Comparison of ENCODE assay signal across 30 cellular contexts in the genomic region with DNA sequence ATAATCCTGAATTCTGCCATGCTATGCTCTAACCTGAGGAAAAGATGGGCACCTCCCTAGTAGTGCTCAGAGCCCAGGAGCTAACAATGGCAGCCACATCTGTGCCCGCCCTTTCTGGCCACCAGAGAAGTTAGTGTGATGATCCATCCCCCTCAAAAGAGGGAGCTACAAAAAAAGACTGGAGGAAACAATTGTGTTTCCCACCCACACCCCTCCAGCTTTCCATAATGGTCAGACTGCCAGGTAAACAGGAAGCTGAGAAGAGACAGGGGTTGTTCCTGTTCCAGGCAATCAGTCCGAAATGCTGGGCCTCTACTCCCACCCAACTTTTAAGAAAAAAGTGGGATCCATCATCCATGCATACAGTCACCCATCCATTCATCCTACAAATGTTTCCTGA. TPM values are rescaled to one million over a fixed set of nuclear protein-coding genes. Genes with fewer than 3 reads are reported as not detected.
DNase-seq lines count a peak whose midpoint lies in the region; ATAC-seq, FAIRE-seq and TF ChIP-seq lines count a peak whose summit lies in the region.
"Had no signal": no experiment of that assay in that cellular context is flagged by ENCODE, and none has a peak within 500 bp of the region (broad histone marks: within the 10 kb centered on the region; RNA-seq: fewer than 3 reads in every experiment).

No MANE protein-coding gene starts in this region.

- H3K4me3 Mint-ChIP-seq in GM23338: peak overlapping the region; percentile 70; the same call in 2 of the 3 replicates
- H3K4me3 Mint-ChIP-seq in neural crest cell: peak overlapping the region; percentile 79
- H3K4me3 Mint-ChIP-seq in activated CD4-positive, alpha-beta T cell treated with anti-CD3 and anti-CD28 coated beads for 36 hours: no peak overlapping the region
- no peak overlapping the region; a peak in 1 of 5 replicates for H3K4me3 Mint-ChIP-seq in H9
- H3K4me3 Mint-ChIP-seq: activated CD8-positive, alpha-beta T cell treated with anti-CD3 and anti-CD28 coated beads, Interleukin-2, amount 10 ng/mL, durations not matched to agents 7 days and 5 days; activated T-helper 17 cell treated with anti-CD3 and anti-CD28 coated beads, Interleukin-2, amount 50 U/mL, for 72 hours; stimulated activated memory B cell treated with anti-CD40 and anti-IgM and Interleukin-4, amounts not matched to agents 10 μg/mL and 1 μg/mL and 100 μg/mL, for 72 hours had no signal

- H4K20me1 ChIP-seq in GM23338 (replicated peaks; ENCODE audit: insufficient read depth) (peaks cover 25% of the 10 kb centered on the region), H9 (ENCODE audit: control insufficient read depth, insufficient read depth, insufficient read length) (no peaks in the 10 kb centered on the region)

- H3K9me3 Mint-ChIP-seq in GM23338 (no peaks in the 10 kb centered on the region; the same call in 2 of the 3 replicates), neural crest cell (no peaks in the 10 kb centered on the region), H9 (0 out of 5 replicates have a peak, but pooled peaks cover 0 to 4% of the 10 kb centered on the region in 2 experiments)
- no peaks in the 10 kb centered on the region for H3K9me3 Mint-ChIP-seq in activated CD4-positive, alpha-beta T cell treated with anti-CD3 and anti-CD28 coated beads for 36 hours (ENCODE audit: low read depth)
- H3K9me3 Mint-ChIP-seq: activated T-helper 17 cell treated with anti-CD3 and anti-CD28 coated beads, Interleukin-2, amount 50 U/mL, for 72 hours; brain; stimulated activated memory B cell treated with anti-CD40 and anti-IgM and Interleukin-4, amounts not matched to agents 10 μg/mL and 1 μg/mL and 100 μg/mL, for 72 hours had no signal

- H3K4ac ChIP-seq in H9 (ENCODE audit: low read depth, low read length): no peak overlapping the region

- peaks cover 11% of the 10 kb centered on the region for H3K27me3 ChIP-seq in GM23338 (ENCODE audit: insufficient read depth)
- no peaks in the 10 kb centered on the region; the same call in 1 of the 2 replicates for H3K27me3 ChIP-seq in H9 (ENCODE audit: insufficient read depth, low read length)
- no peaks in the 10 kb centered on the region for H3K27me3 ChIP-seq in small intestine (ENCODE audit: control insufficient read depth in 2 of 2, insufficient read depth in 2 of 2, low read length in 2 of 2)
- H3K27me3 ChIP-seq: dorsolateral prefrontal cortex, SJCRH30 had no signal

- no peak overlapping the region for H2BK5ac ChIP-seq in H9 (ENCODE audit: insufficient read length, low read length)

- TF ChIP-seq POLR2A in A549 (IDR thresholded peaks at IDR 0.05; ENCODE audit: low read length): no peak

- FAIRE-seq in A549 (lab: Jason Lieb, UNC): no peak
- no peak for FAIRE-seq in small intestine (lab: Jason Lieb, UNC)

- H3K56ac ChIP-seq in H9 (ENCODE audit: insufficient read length, low read depth, low read length): no peak overlapping the region

- H3K23me2 ChIP-seq in H9 (ENCODE audit: insufficient read length, low read depth, low read length, poor library complexity, severe bottlenecking): peaks cover 19% of the 10 kb centered on the region

- no peak overlapping the region for H3T11ph ChIP-seq in H9 (ENCODE audit: low read length)

- no peak overlapping the region for H4K5ac ChIP-seq in H9 (ENCODE audit: insufficient read length, low read depth, low read length)

- no peaks in the 10 kb centered on the region for H3K79me1 ChIP-seq in H9 (ENCODE audit: insufficient read depth, low read depth, low read length, poor library complexity, severe bottlenecking)

- H3K27ac Mint-ChIP-seq in GM23338 (0 out of 2 replicates have a peak overlapping the region, but pooled peaks have one; percentile 17), neural crest cell (ENCODE audit: unreplicated experiment) (no peak overlapping the region), H9 (no peak overlapping the region; a peak in 2 of 7 replicates)
- no peak overlapping the region for H3K27ac Mint-ChIP-seq in activated CD4-positive, alpha-beta T cell treated with anti-CD3 and anti-CD28 coated beads for 36 hours
- H3K27ac Mint-ChIP-seq: activated CD8-positive, alpha-beta T cell treated with anti-CD3 and anti-CD28 coated beads, Interleukin-2, amount 10 ng/mL, durations not matched to agents 7 days and 5 days; activated T-helper 17 cell treated with anti-CD3 and anti-CD28 coated beads, Interleukin-2, amount 50 U/mL, for 72 hours; brain; stimulated activated memory B cell treated with anti-CD40 and anti-IgM and Interleukin-4, amounts not matched to agents 10 μg/mL and 1 μg/mL and 100 μg/mL, for 72 hours had no signal

- no peak overlapping the region for H2BK15ac ChIP-seq in H9 (ENCODE audit: low read depth, low read length)

- no peak for ATAC-seq in A549
- ATAC-seq in GM23338: no peak
- ATAC-seq in activated CD4-positive, alpha-beta T cell treated with anti-CD3 and anti-CD28 coated beads for 36 hours: no peak
- ATAC-seq in GM18517 (IDR thresholded peaks at IDR 0.05; ENCODE audit: unreplicated experiment): no peak
- ATAC-seq: activated CD8-positive, alpha-beta T cell treated with anti-CD3 and anti-CD28 coated beads, Interleukin-2, amount 10 ng/mL, durations not matched to agents 7 days and 5 days; activated T-helper 17 cell treated with anti-CD3 and anti-CD28 coated beads, Interleukin-2, amount 50 U/mL, for 72 hours; left lobe of liver; stimulated activated memory B cell treated with anti-CD40 and anti-IgM and Interleukin-4, amounts not matched to agents 10 μg/mL and 1 μg/mL and 100 μg/mL, for 72 hours had no signal

- H3K9me2 ChIP-seq in GM23338 (ENCODE audit: insufficient read depth): no peaks in the 10 kb centered on the region; the same call in 1 of the 2 replicates

- H3K9me3 ChIP-seq in A549: no peaks in the 10 kb centered on the region
- H3K9me3 ChIP-seq in H9 (ENCODE audit: control insufficient read depth, low read depth, low read length): no peaks in the 10 kb centered on the region
- no peaks in the 10 kb centered on the region for H3K9me3 ChIP-seq in small intestine (ENCODE audit: control insufficient read depth, low read depth)
- H3K9me3 ChIP-seq: BLaER1, SJCRH30, thoracic aorta had no signal

- TF ChIP-seq RAD21 in A549 (conservative IDR thresholded peaks at IDR 0.05 in 1 of 2, IDR thresholded peaks at IDR 0.05 in 1 of 2): no peak

- TF ChIP-seq EP300 in A549 (IDR thresholded peaks at IDR 0.05): no peak

- 71% methylated on average over 2 of the region's 2 CpGs for WGBS in A549 (ENCODE audit: missing lambda C conversion rate)
- no CpG with 5 or more reads among the region's 2 CpGs for WGBS in H9 (ENCODE audit: extremely low coverage, insufficient read length, low lambda C conversion rate)
- WGBS in small intestine, 3 donors: 57 to 74% (median 73%) methylated on average over 2 of the region's 2 CpGs

- no peak overlapping the region for H2BK12ac ChIP-seq in H9 (ENCODE audit: insufficient read length, low read depth, low read length)

- H3K4me3 ChIP-seq in A549: peak overlapping the region; percentile 85
- H3K4me3 ChIP-seq in GM23338: peak overlapping the region; percentile 97
- H3K4me3 ChIP-seq in small intestine (ENCODE audit: low read depth in 1 of 2, low read length in 2 of 2): no peak overlapping the region
- H3K4me3 ChIP-seq: BLaER1, SJCRH30, thoracic aorta had no signal

- H2AK5ac ChIP-seq in H9 (ENCODE audit: insufficient read length, low read length): no peak overlapping the region

- no peak overlapping the region for H2BK120ac ChIP-seq in H9 (ENCODE audit: low read depth, low read length, poor library complexity, severe bottlenecking)

- H3K79me2 ChIP-seq in GM23338 (replicated peaks; ENCODE audit: insufficient read depth) (peaks cover 76% of the 10 kb centered on the region), H9 (ENCODE audit: insufficient read depth, low read length) (peaks cover 16% of the 10 kb centered on the region; the same call in 1 of the 2 replicates)

- POLR2A ChIA-PET in A549 (lab: Yijun Ruan, JAX): interaction anchor here (1.0 to 5.0 kb wide), 2 partner anchors 23 to 146 kb away, joined by 3 to 26 read pairs; partner anchors contain the start of gene RPL31
- POLR2A ChIA-PET in activated CD4-positive, alpha-beta T cell treated with anti-CD3 and anti-CD28 coated beads for 36 hours (lab: Charles Lee): no interaction called here

- H2AFZ ChIP-seq in GM23338 (no peak overlapping the region), H9 (ENCODE audit: low read length) (no peak overlapping the region)

- H3K4me1 Mint-ChIP-seq in GM23338: peaks cover 76% of the 10 kb centered on the region
- H3K4me1 Mint-ChIP-seq in neural crest cell: peaks cover 31% of the 10 kb centered on the region
- peaks cover 24% of the 10 kb centered on the region for H3K4me1 Mint-ChIP-seq in activated CD4-positive, alpha-beta T cell treated with anti-CD3 and anti-CD28 coated beads for 36 hours
- H3K4me1 Mint-ChIP-seq in H9: peaks cover 68 to 70% of the 10 kb centered on the region in 2 experiments

- CTCF ChIA-PET in A549 (lab: Yijun Ruan, JAX): interaction anchor here (0.7 to 3.7 kb wide), 7 partner anchors 9 to 135 kb away, joined by 3 to 25 read pairs (median 6); no protein-coding TSS in a partner anchor
- CTCF ChIA-PET in activated CD4-positive, alpha-beta T cell treated with anti-CD3 and anti-CD28 coated beads for 36 hours (lab: Charles Lee): interaction anchor here (0.5 to 1.3 kb wide), 3 partner anchors 58 to 135 kb away, joined by 3 to 4 read pairs (median 4); no protein-coding TSS in a partner anchor

- H3K14ac ChIP-seq in H9 (ENCODE audit: insufficient read depth, low read length): no peak overlapping the region

- no peak overlapping the region for H2BK20ac ChIP-seq in H9 (ENCODE audit: low read depth, low read length, poor library complexity, severe bottlenecking)

- peaks cover 11% of the 10 kb centered on the region for H3F3A ChIP-seq in GM23338 (replicated peaks; ENCODE audit: low read depth)

- H3K4me1 ChIP-seq in A549 (peaks cover 64% of the 10 kb centered on the region), GM23338 (ENCODE audit: insufficient read depth) (peaks cover 72% of the 10 kb centered on the region), H9 (ENCODE audit: insufficient read depth, low read length) (peaks cover 6% of the 10 kb centered on the region; the same call in 1 of the 2 replicates), small intestine (ENCODE audit: control insufficient read depth in 2 of 2, insufficient read depth in 1 of 2, low read depth in 1 of 2, low read length in 1 of 2) (peaks cover 0 to 3% of the 10 kb centered on the region in 2 donors)

- H3K36me3 ChIP-seq in GM23338 (ENCODE audit: insufficient read depth) (no peaks in the 10 kb centered on the region), small intestine (ENCODE audit: control insufficient read depth in 2 of 2, insufficient read depth in 2 of 2, low read length in 2 of 2) (no peaks in the 10 kb centered on the region)
- H3K36me3 ChIP-seq: BLaER1, SJCRH30, thoracic aorta had no signal

- no peak for TF ChIP-seq CTCF in A549 (IDR thresholded peaks at IDR 0.05)
- no peak for TF ChIP-seq CTCF in GM23338 (conservative IDR thresholded peaks at IDR 0.05; ENCODE audit: low read depth in 2 of 2)
- TF ChIP-seq CTCF in neural crest cell (conservative IDR thresholded peaks at IDR 0.05): no peak
- no peak for TF ChIP-seq CTCF in H9 (conservative IDR thresholded peaks at IDR 0.05)

- no peak overlapping the region for H3K9ac ChIP-seq in H9 (ENCODE audit: extremely low read depth, insufficient read length, low read length)
- H3K9ac ChIP-seq: BLaER1, KMS-11 had no signal

- H4K8ac ChIP-seq in H9 (replicated peaks; ENCODE audit: insufficient read length, low read depth, low read length): no peak overlapping the region

- H3K23ac ChIP-seq in H9 (ENCODE audit: insufficient read length, low read depth, low read length): no peak overlapping the region

- DNase-seq in A549 (ENCODE audit: low read depth in 1 of 2, low spot score in 1 of 2) (no peak), GM23338 (ENCODE audit: low spot score) (no peak), dermis microvascular lymphatic vessel endothelial cell (ENCODE audit: low read depth in 2 of 2) (peak; percentile 64 to 68), neural crest cell (ENCODE audit: low read depth, low spot score) (no peak), H9 (no peak), small intestine (no peak)
- DNase-seq in activated CD4-positive, alpha-beta T cell treated with anti-CD3 and anti-CD28 coated beads for 36 hours: no peak
- DNase-seq: activated CD4-positive, alpha-beta T cell treated with anti-CD3 and anti-CD28 coated beads for 4 hours; activated CD8-positive, alpha-beta T cell treated with anti-CD3 and anti-CD28 coated beads, Interleukin-2, amount 10 ng/mL, durations not matched to agents 7 days and 5 days; activated naive CD4-positive, alpha-beta T cell treated with anti-CD3 and anti-CD28 coated beads, Interleukin-2, amount 50 U/mL, for 16 hours; amniotic stem cell; cerebellar nuclear complex; DMS79 treated with DMSO at 0.1 percent for 48 hours; dorsolateral prefrontal cortex; GF-D8; NCI-H1436; NCI-H2081; NCI-H226; NCI-H526 treated with DMSO at 0.1 percent for 48 hours; occipital lobe; SJCRH30; SW 1271 had no signal

- H3K36me3 Mint-ChIP-seq in GM23338 (ENCODE audit: low read depth) (peaks cover 4% of the 10 kb centered on the region; the same call in 2 of the 3 replicates), neural crest cell (ENCODE audit: low read depth) (no peaks in the 10 kb centered on the region), H9 (ENCODE audit: insufficient read depth in 1 of 3, low read depth in 3 of 3) (no peaks in the 10 kb centered on the region; a peak in 3 of 7 replicates)
- H3K36me3 Mint-ChIP-seq in activated CD4-positive, alpha-beta T cell treated with anti-CD3 and anti-CD28 coated beads for 36 hours (ENCODE audit: low read depth): no peaks in the 10 kb centered on the region
- H3K36me3 Mint-ChIP-seq: brain; stimulated activated memory B cell treated with anti-CD40 and anti-IgM and Interleukin-4, amounts not matched to agents 10 μg/mL and 1 μg/mL and 100 μg/mL, for 72 hours had no signal

- H3K18ac ChIP-seq in H9 (ENCODE audit: insufficient read length, low read depth, low read length): no peak overlapping the region

- no peak overlapping the region for H4K91ac ChIP-seq in H9 (ENCODE audit: insufficient read length, low read depth, low read length)

- H3K27me3 Mint-ChIP-seq in GM23338 (ENCODE audit: insufficient read depth, low read depth, poor library complexity) (peaks cover 12% of the 10 kb centered on the region), neural crest cell (ENCODE audit: low read depth) (peaks cover 38% of the 10 kb centered on the region), H9 (ENCODE audit: low read depth) (peaks cover 13% of the 10 kb centered on the region)
- H3K27me3 Mint-ChIP-seq in activated CD4-positive, alpha-beta T cell treated with anti-CD3 and anti-CD28 coated beads for 36 hours: peaks cover 25% of the 10 kb centered on the region

- intact Hi-C loops in activated CD4-positive, alpha-beta T cell treated with anti-CD3 and anti-CD28 coated beads for 36 hours (cut with DNase I, micrococcal nuclease): no loop called here

- H3K4me2 ChIP-seq in A549 (peak overlapping the region; percentile 89), GM23338 (peak overlapping the region; percentile 97), H9 (ENCODE audit: insufficient read depth, insufficient read length, low read length) (no peak overlapping the region)
- H3K4me2 ChIP-seq: KMS-11 had no signal

- peak overlapping the region; percentile 86 to 98 for H3K27ac ChIP-seq in A549
- no peak overlapping the region for H3K27ac ChIP-seq in GM23338 (ENCODE audit: low read depth)
- no peak overlapping the region for H3K27ac ChIP-seq in H9 (ENCODE audit: insufficient read length, low read depth, low read length)
- no peak overlapping the region for H3K27ac ChIP-seq in small intestine (ENCODE audit: low read depth in 1 of 2, low read length in 1 of 2)
- H3K27ac ChIP-seq: BLaER1, dorsolateral prefrontal cortex, KMS-11, SJCRH30, thoracic aorta had no signal

RNA-seq across cellular contexts. Expression of gene TBC1D8, which starts 3.2 kb away (rescaled TPM):
- polyA plus RNA-seq in A549 (2011; rRNA removed): 107 and 119 TPM in 2 replicates
- polyA plus RNA-seq in A549 (2012; cell fraction: cytosol; rRNA removed): 46.3 and 54.9 TPM in 2 replicates
- 250 and 339 TPM in 2 replicates for polyA plus RNA-seq in A549 (2012; cell fraction: nucleus; rRNA removed)
- 30.0 to 40.3 TPM (median 35.3 TPM) in 3 replicates for polyA plus RNA-seq in A549 (2017; fragmentation: RNase III; extraction: RNeasy Plus Mini Kit Qiagen cat#74134 plus additional on column Dnase treatment)
- polyA minus RNA-seq in A549 (2011; rRNA and poly(A)+ RNA removed): 132 and 139 TPM in 2 replicates
- total RNA-seq in GM23338 (2014; rRNA removed; shearing (Covaris generic)): 36.9 and 39.5 TPM in 2 replicates
- polyA plus RNA-seq in GM23338 (2016; fragmentation: Nextera tagmentation; extraction: Ambion mirVana): 15.5 and 18.0 TPM in 2 replicates
- 62.4 and 120 TPM in 2 replicates for total RNA-seq in dermis microvascular lymphatic vessel endothelial cell
- 7.8 and 8.8 TPM in 2 replicates for total RNA-seq in neural crest cell
- total RNA-seq in activated CD4-positive, alpha-beta T cell treated with anti-CD3 and anti-CD28 coated beads for 36 hours: 1 to 10 TPM; 3.3 to 3.4 TPM
- total RNA-seq in H9 (2021): 16.6 and 17.6 TPM in 2 replicates
- 100 to 1,000 TPM in 1 of 3 donors, 10 to 100 TPM in 2; 12.6 to 113 (median 43.0) TPM for polyA plus RNA-seq in small intestine

Comparison
In these comparisons a context has a peak if more than half of its experiments do, and no peak if none do; other contexts are left out.
1. DNase-seq: peak in dermis microvascular lymphatic vessel endothelial cell (2 of 2); none in A549 (0 of 2), GM23338 (single experiment), neural crest cell (single experiment), activated CD4-positive, alpha-beta T cell treated with anti-CD3 and anti-CD28 coated beads for 36 hours (single experiment), H9 (single experiment) and small intestine (single experiment).
2. H3K27ac ChIP-seq: peak in A549 (2 of 2); none in GM23338 (single experiment), H9 (single experiment) and small intestine (0 of 2).
3. H3K4me3 ChIP-seq: peak in A549 (single experiment) and GM23338 (single experiment); none in small intestine (0 of 2).
4. H3K4me3 Mint-ChIP-seq: peak in GM23338 (single experiment) and neural crest cell (single experiment); none in activated CD4-positive, alpha-beta T cell treated with anti-CD3 and anti-CD28 coated beads for 36 hours (single experiment) and H9 (0 of 2).